13 cellular contexts compared by ENCODE assay signal in genomic region chr10:43141421-43141820, GRCh38.
DNase-seq lines count a peak whose midpoint lies in the region; ATAC-seq lines count a peak whose summit lies in the region.
"Had no signal": no experiment of that assay in that cellular context is flagged by ENCODE, and none has a peak within 500 bp of the region (broad histone marks: within the 10 kb centered on the region; RNA-seq: fewer than 3 reads in every experiment).

No MANE protein-coding gene starts in this region.

- H3K4me1 Mint-ChIP-seq in activated T-cell treated with anti-CD3 and anti-CD28 coated beads, Interleukin-2, amount 50 U/mL, for 24 hours (ENCODE audit: low read depth) = peaks cover 74% of the 10 kb centered on the region
- H3K4me1 Mint-ChIP-seq in dendritic cell treated with granulocyte-macrophage colony-stimulating factor and Interleukin-4, amounts not matched to agents 40 ng/mL and 50 ng/mL, for 4 days (ENCODE audit: low read depth) = peaks cover 53% of the 10 kb centered on the region
- peaks cover 36 to 81% of the 10 kb centered on the region in 2 donors for H3K4me1 Mint-ChIP-seq in stimulated activated naive B cell treated with anti-CD40 and anti-IgM and Interleukin-4, amounts not matched to agents 10 μg/mL and 1 μg/mL and 100 μg/mL, for 72 hours

- H3K27me3 Mint-ChIP-seq in activated T-cell treated with anti-CD3 and anti-CD28 coated beads, Interleukin-2, amount 50 U/mL, for 24 hours = no peaks in the 10 kb centered on the region
- H3K27me3 Mint-ChIP-seq in dendritic cell treated with granulocyte-macrophage colony-stimulating factor and Interleukin-4, amounts not matched to agents 40 ng/mL and 50 ng/mL, for 4 days = no peaks in the 10 kb centered on the region
- no peaks in the 10 kb centered on the region for H3K27me3 Mint-ChIP-seq in stimulated activated naive B cell treated with anti-CD40 and anti-IgM and Interleukin-4, amounts not matched to agents 10 μg/mL and 1 μg/mL and 100 μg/mL, for 72 hours

- intact Hi-C loops in dendritic cell treated with granulocyte-macrophage colony-stimulating factor and Interleukin-4, amounts not matched to agents 40 ng/mL and 50 ng/mL, for 4 days (cut with micrococcal nuclease) = no loop called here

- no peaks in the 10 kb centered on the region for H3K9me3 Mint-ChIP-seq in activated T-cell treated with anti-CD3 and anti-CD28 coated beads, Interleukin-2, amount 50 U/mL, for 24 hours
- H3K9me3 Mint-ChIP-seq in dendritic cell treated with granulocyte-macrophage colony-stimulating factor and Interleukin-4, amounts not matched to agents 40 ng/mL and 50 ng/mL, for 4 days = no peaks in the 10 kb centered on the region
- peaks cover 0 to 1% of the 10 kb centered on the region in 2 donors for H3K9me3 Mint-ChIP-seq in stimulated activated naive B cell treated with anti-CD40 and anti-IgM and Interleukin-4, amounts not matched to agents 10 μg/mL and 1 μg/mL and 100 μg/mL, for 72 hours

- no peak for DNase-seq in activated T-cell treated with anti-CD3 and anti-CD28 coated beads, Interleukin-2, amount 50 U/mL, for 24 hours
- no peak for DNase-seq in activated T-cell treated with anti-CD3 and anti-CD28 coated beads, Interleukin-2, amount 50 U/mL, for 48 hours
- DNase-seq in NCI-H2171 treated with DMSO at 0.1 percent for 48 hours (lab: John Stamatoyannopoulos, UW) = peak; percentile 40
- no peak for DNase-seq in stimulated activated naive B cell treated with anti-CD40 and anti-IgM and Interleukin-4, amounts not matched to agents 10 μg/mL and 1 μg/mL and 100 μg/mL, for 72 hours
- no peak for DNase-seq in HK-2 (ENCODE audit: unreplicated experiment)
- DNase-seq in GF-D8 (lab: John Stamatoyannopoulos, UW) = no peak
- DNase-seq: activated CD4-positive, alpha-beta T cell treated with anti-CD3 and anti-CD28 coated beads for 1 hour; activated gamma-delta T cell treated with Interleukin-2 at 50 U/mL for 16 hours; left colon; NCI-H187 treated with DMSO at 0.1 percent for 48 hours; SW 1271 had no signal

- H3K36me3 Mint-ChIP-seq in activated T-cell treated with anti-CD3 and anti-CD28 coated beads, Interleukin-2, amount 50 U/mL, for 24 hours (ENCODE audit: low read depth) = peaks cover 27% of the 10 kb centered on the region
- H3K36me3 Mint-ChIP-seq in dendritic cell treated with granulocyte-macrophage colony-stimulating factor and Interleukin-4, amounts not matched to agents 40 ng/mL and 50 ng/mL, for 4 days (ENCODE audit: low read depth) = peaks cover 37% of the 10 kb centered on the region
- peaks cover 2 to 5% of the 10 kb centered on the region in 2 donors for H3K36me3 Mint-ChIP-seq in stimulated activated naive B cell treated with anti-CD40 and anti-IgM and Interleukin-4, amounts not matched to agents 10 μg/mL and 1 μg/mL and 100 μg/mL, for 72 hours

- ATAC-seq in stimulated activated naive B cell treated with anti-CD40 and anti-IgM and Interleukin-4, amounts not matched to agents 10 μg/mL and 1 μg/mL and 100 μg/mL, for 72 hours (replicated peaks) = no peak
- ATAC-seq in GM18858 (IDR thresholded peaks at IDR 0.05; ENCODE audit: unreplicated experiment) = no peak
- ATAC-seq: left colon had no signal

- peak overlapping the region; percentile 71 for H3K27ac Mint-ChIP-seq in activated T-cell treated with anti-CD3 and anti-CD28 coated beads, Interleukin-2, amount 50 U/mL, for 24 hours
- H3K27ac Mint-ChIP-seq in dendritic cell treated with granulocyte-macrophage colony-stimulating factor and Interleukin-4, amounts not matched to agents 40 ng/mL and 50 ng/mL, for 4 days = peak overlapping the region; percentile 90
- peak overlapping the region; percentile 9 for H3K27ac Mint-ChIP-seq in stimulated activated naive B cell treated with anti-CD40 and anti-IgM and Interleukin-4, amounts not matched to agents 10 μg/mL and 1 μg/mL and 100 μg/mL, for 72 hours

- peak overlapping the region; percentile 29 for H3K4me3 Mint-ChIP-seq in activated T-cell treated with anti-CD3 and anti-CD28 coated beads, Interleukin-2, amount 50 U/mL, for 24 hours
- H3K4me3 Mint-ChIP-seq in dendritic cell treated with granulocyte-macrophage colony-stimulating factor and Interleukin-4, amounts not matched to agents 40 ng/mL and 50 ng/mL, for 4 days = peak overlapping the region; percentile 97
- H3K4me3 Mint-ChIP-seq in stimulated activated naive B cell treated with anti-CD40 and anti-IgM and Interleukin-4, amounts not matched to agents 10 μg/mL and 1 μg/mL and 100 μg/mL, for 72 hours = peak overlapping the region in 1 of 2 donors; percentile 43

Comparison
In these comparisons a context has a peak if more than half of its experiments do, and no peak if none do; other contexts are left out.
1. H3K27ac Mint-ChIP-seq: peak in every context shown above with its lines; median percentile 90 in dendritic cell treated with granulocyte-macrophage colony-stimulating factor and Interleukin-4, amounts not matched to agents 40 ng/mL and 50 ng/mL, for 4 days; 71 in activated T-cell treated with anti-CD3 and anti-CD28 coated beads, Interleukin-2, amount 50 U/mL, for 24 hours; 9 in stimulated activated naive B cell treated with anti-CD40 and anti-IgM and Interleukin-4, amounts not matched to agents 10 μg/mL and 1 μg/mL and 100 μg/mL, for 72 hours.